In genomic region chr10:97334370-97335175, GRCh38 we compare ENCODE assay signal across 1 cellular context.
TF ChIP-seq lines count a peak whose summit lies in the region.

Gene FRAT2 (minus strand): TSS chr10:97334729. CDS start chr10:97334572, 157 bp downstream.

TF ChIP-seq in K562, 482 proteins besides CTCF, POLR2A, EP300 and RAD21 (continued from another document and continues in another):
- no peak for TF ChIP-seq CEBPZ (IDR thresholded peaks at IDR 0.05; ENCODE audit: borderline replicate concordance, low read depth, low read length)
- TF ChIP-seq KLF13 (tag; IDR thresholded peaks at IDR 0.05; ENCODE audit: borderline replicate concordance, low read depth): peak; percentile 73
- TF ChIP-seq ZNF584 (CRISPR knock-in tag; IDR thresholded peaks at IDR 0.05; ENCODE audit: low read depth): no peak
- no peak for TF ChIP-seq KDM2B (CRISPR knock-in tag; IDR thresholded peaks at IDR 0.05)
- no peak for TF ChIP-seq NR2C2 (CRISPR knock-in tag; IDR thresholded peaks at IDR 0.05)
- TF ChIP-seq NR2C2 (tag; IDR thresholded peaks at IDR 0.05): peak; percentile 57
- TF ChIP-seq YBX1 (IDR thresholded peaks at IDR 0.05): no peak
- TF ChIP-seq HDAC6 (IDR thresholded peaks at IDR 0.05; ENCODE audit: low read depth, low read length): no peak
- no peak for TF ChIP-seq IFI16 (CRISPR knock-in tag; IDR thresholded peaks at IDR 0.05)
- TF ChIP-seq NCOA6 (IDR thresholded peaks at IDR 0.05): no peak
- TF ChIP-seq PYGO2 (tag; IDR thresholded peaks at IDR 0.05): no peak
- TF ChIP-seq ETS1 (conservative IDR thresholded peaks at IDR 0.05; ENCODE audit: control insufficient read depth, low read depth, low read length): no peak
- no peak for TF ChIP-seq NFE2 (IDR thresholded peaks at IDR 0.05; ENCODE audit: low read depth)
- no peak for TF ChIP-seq FOS (IDR thresholded peaks at IDR 0.05; ENCODE audit: extremely low read depth, insufficient read length)
- peak; percentile 64 for TF ChIP-seq SUPT5H (IDR thresholded peaks at IDR 0.05)
- TF ChIP-seq ZZZ3 (IDR thresholded peaks at IDR 0.05): no peak
- TF ChIP-seq ZBTB11 (CRISPR knock-in tag; IDR thresholded peaks at IDR 0.05): no peak
- TF ChIP-seq EHMT2 (IDR thresholded peaks at IDR 0.05): no peak
- TF ChIP-seq ZBTB12 (CRISPR knock-in tag; IDR thresholded peaks at IDR 0.05): peak; percentile 78
- TF ChIP-seq POLR2G (IDR thresholded peaks at IDR 0.05; ENCODE audit: low read depth, low read length): peak; percentile 94
- no peak for TF ChIP-seq ZNF445 (CRISPR knock-in tag; IDR thresholded peaks at IDR 0.05; ENCODE audit: low read depth)
- TF ChIP-seq PHF8 (IDR thresholded peaks at IDR 0.05; ENCODE audit: borderline replicate concordance, low read length): peak; percentile 68; the same call in 1 of the 2 replicates
- 0 out of 2 replicates have a peak, but pooled peaks have one; percentile 30 for TF ChIP-seq E2F5 (CRISPR knock-in tag; IDR thresholded peaks at IDR 0.05)
- TF ChIP-seq SMARCA4 (IDR thresholded peaks at IDR 0.05): no peak
- peak; percentile 50 to 100; a peak in 3 of 4 replicates for TF ChIP-seq NONO (IDR thresholded peaks at IDR 0.05; ENCODE audit: low read depth in 2 of 2, low read length in 1 of 2)
- 0 out of 2 replicates have a peak, but pooled peaks have one; percentile 40 for TF ChIP-seq ZNF12 (CRISPR knock-in tag; IDR thresholded peaks at IDR 0.05)
- TF ChIP-seq IRF2 (CRISPR knock-in tag; IDR thresholded peaks at IDR 0.05): no peak
- no peak for TF ChIP-seq CBX5 (IDR thresholded peaks at IDR 0.05; ENCODE audit: borderline replicate concordance, low read depth)
- no peak for TF ChIP-seq ZFPM2 (CRISPR knock-in tag; IDR thresholded peaks at IDR 0.05)
- no peak for TF ChIP-seq PURB (CRISPR knock-in tag; IDR thresholded peaks at IDR 0.05; ENCODE audit: low read depth)
- TF ChIP-seq ZC3H11A (IDR thresholded peaks at IDR 0.05; ENCODE audit: low read depth, low read length): no peak
- no peak for TF ChIP-seq XRCC3 (IDR thresholded peaks at IDR 0.05)
- no peak for TF ChIP-seq GATAD2A (IDR thresholded peaks at IDR 0.05)
- TF ChIP-seq SIN3B (IDR thresholded peaks at IDR 0.05; ENCODE audit: low read depth): 0 out of 2 replicates have a peak, but pooled peaks have one; percentile 18
- TF ChIP-seq ZNF511 (CRISPR knock-in tag; IDR thresholded peaks at IDR 0.05): no peak
- TF ChIP-seq HDAC8 (tag; IDR thresholded peaks at IDR 0.05): no peak
- no peak for TF ChIP-seq ZSCAN32 (CRISPR knock-in tag; IDR thresholded peaks at IDR 0.05)
- peak; percentile 73 for TF ChIP-seq NUFIP1 (IDR thresholded peaks at IDR 0.05; ENCODE audit: partially characterized antibody)
- TF ChIP-seq FOXM1 (IDR thresholded peaks at IDR 0.05; ENCODE audit: low read depth): no peak
- no peak for TF ChIP-seq FOXM1 (CRISPR knock-in tag; IDR thresholded peaks at IDR 0.05; ENCODE audit: low read depth)
- no peak for TF ChIP-seq GTF2F1 (IDR thresholded peaks at IDR 0.05; ENCODE audit: low read depth, low read length)
- TF ChIP-seq SETDB1 (IDR thresholded peaks at IDR 0.05; ENCODE audit: low read length): no peak
- TF ChIP-seq NEUROD1 (IDR thresholded peaks at IDR 0.05; ENCODE audit: borderline replicate concordance, low read depth, low read length, partially characterized antibody): no peak
- TF ChIP-seq KLF16 (IDR thresholded peaks at IDR 0.05): no peak
- no peak for TF ChIP-seq SREBF2 (CRISPR knock-in tag; IDR thresholded peaks at IDR 0.05)
- TF ChIP-seq FOXK2 (conservative IDR thresholded peaks at IDR 0.05 in 1 of 2, IDR thresholded peaks at IDR 0.05 in 1 of 2; ENCODE audit: low read depth in 2 of 2): peak; percentile 99 to 100
- TF ChIP-seq NCOA1 (IDR thresholded peaks at IDR 0.05; ENCODE audit: low read depth): no peak
- TF ChIP-seq TAF7 (tag; IDR thresholded peaks at IDR 0.05): no peak
- TF ChIP-seq ZBTB9 (CRISPR knock-in tag; IDR thresholded peaks at IDR 0.05): no peak
- no peak for TF ChIP-seq ZNF77 (CRISPR knock-in tag; IDR thresholded peaks at IDR 0.05)
- no peak for TF ChIP-seq ATF6 (CRISPR knock-in tag; IDR thresholded peaks at IDR 0.05)
- TF ChIP-seq THAP12 (CRISPR knock-in tag; IDR thresholded peaks at IDR 0.05): peak; percentile 41; the same call in 1 of the 2 replicates
- TF ChIP-seq ZNF561 (CRISPR knock-in tag; conservative IDR thresholded peaks at IDR 0.05): no peak
- TF ChIP-seq ZNF274 (IDR thresholded peaks at IDR 0.05; ENCODE audit: borderline replicate concordance, low read depth, low read length): no peak
- TF ChIP-seq ZNF140 (CRISPR knock-in tag; IDR thresholded peaks at IDR 0.05): no peak
- peak; percentile 37 for TF ChIP-seq TAF9B (IDR thresholded peaks at IDR 0.05; ENCODE audit: partially characterized antibody)
- TF ChIP-seq MED1 (CRISPR knock-in tag; IDR thresholded peaks at IDR 0.05; ENCODE audit: borderline replicate concordance): no peak; the same call in 1 of the 2 replicates
